ENCODE assay signal across 10 cellular contexts in the genomic region with DNA sequence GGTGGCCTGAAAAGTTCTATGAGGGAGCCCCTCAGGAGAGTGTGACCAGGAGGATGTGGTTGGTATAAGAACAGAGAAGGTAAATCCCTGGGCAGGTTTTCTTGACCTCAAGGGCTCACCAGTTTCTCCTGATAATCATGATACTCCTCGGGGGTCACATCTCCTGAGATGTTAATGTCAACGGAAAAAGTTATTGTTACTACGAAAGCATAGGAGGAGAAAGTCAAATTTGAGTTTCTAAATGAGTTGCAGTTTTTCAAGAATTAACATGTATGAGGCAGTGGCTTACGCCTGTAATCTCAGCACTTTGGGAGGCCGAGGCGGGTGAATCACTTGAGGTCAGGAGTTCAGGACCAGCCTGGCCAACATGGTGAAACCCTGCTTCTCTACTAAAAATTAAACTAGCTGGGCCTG. TPM values are rescaled to one million over a fixed set of nuclear protein-coding genes. Genes with fewer than 3 reads are reported as not detected.
DNase-seq lines count a peak whose midpoint lies in the region; ATAC-seq and TF ChIP-seq lines count a peak whose summit lies in the region.
"Had no signal": no experiment of that assay in that cellular context is flagged by ENCODE, and none has a peak within 500 bp of the region (broad histone marks: within the 10 kb centered on the region; RNA-seq: fewer than 3 reads in every experiment).

No MANE protein-coding gene starts in this region.

- no peaks in the 10 kb centered on the region for H4K20me1 ChIP-seq in BLaER1

- H3K27ac ChIP-seq in BLaER1 (peak overlapping the region; percentile 45; the same call in 1 of the 2 replicates), caudate nucleus (ENCODE audit: low read depth, low read length) (no peak overlapping the region)
- no peak overlapping the region for H3K27ac ChIP-seq in CD8-positive, alpha-beta T cell (ENCODE audit: low read depth, low read length)

- no peaks in the 10 kb centered on the region for H3K9me3 Mint-ChIP-seq in CD8-positive, alpha-beta T cell
- H3K9me3 Mint-ChIP-seq: CD4-positive, alpha-beta T cell had no signal

- DNase-seq in activated naive CD4-positive, alpha-beta T cell treated with anti-CD3 and anti-CD28 coated beads, Interleukin-2, amount 50 U/mL, for 16 hours: peak; percentile 22
- DNase-seq in COLO829 (ENCODE audit: low spot score): no peak
- no peak for DNase-seq in CD8-positive, alpha-beta T cell
- no peak for DNase-seq in caudate nucleus (lab: John Stamatoyannopoulos, UW)
- DNase-seq: CD4-positive, alpha-beta T cell; midbrain had no signal

- peaks cover 20% of the 10 kb centered on the region for H3K4me1 Mint-ChIP-seq in CD8-positive, alpha-beta T cell (ENCODE audit: low read depth)

- peaks cover 14% of the 10 kb centered on the region for H3K36me3 Mint-ChIP-seq in CD8-positive, alpha-beta T cell

- peak; percentile 49 for ATAC-seq in GM18868 (IDR thresholded peaks at IDR 0.05; ENCODE audit: unreplicated experiment)
- peak; percentile 57 for ATAC-seq in HG03175 (IDR thresholded peaks at IDR 0.05; ENCODE audit: unreplicated experiment)
- no peak for ATAC-seq in HG03139 (IDR thresholded peaks at IDR 0.05; ENCODE audit: unreplicated experiment)
- ATAC-seq in CD8-positive, alpha-beta T cell: no peak

- H3K4me2 ChIP-seq in BLaER1: peak overlapping the region; percentile 62

- peaks cover 13% of the 10 kb centered on the region for H3K27me3 Mint-ChIP-seq in CD8-positive, alpha-beta T cell (ENCODE audit: low read depth)
- H3K27me3 Mint-ChIP-seq: CD4-positive, alpha-beta T cell had no signal

- POLR2A ChIA-PET in CD8-positive, alpha-beta T cell (lab: Charles Lee): interaction anchor here (0.6 kb wide), 1 partner anchor 620 kb away, joined by 3 read pairs; no protein-coding TSS in a partner anchor

- CTCF ChIA-PET in CD8-positive, alpha-beta T cell (lab: Charles Lee): no interaction called here

- H3K9me3 ChIP-seq in BLaER1: no peaks in the 10 kb centered on the region
- no peaks in the 10 kb centered on the region for H3K9me3 ChIP-seq in CD8-positive, alpha-beta T cell (ENCODE audit: low read length)

- no peak overlapping the region for H3K4me3 Mint-ChIP-seq in CD8-positive, alpha-beta T cell
- H3K4me3 Mint-ChIP-seq: CD4-positive, alpha-beta T cell had no signal

- intact Hi-C loops in CD8-positive, alpha-beta T cell (cut with DNase I, micrococcal nuclease): loop anchor here in 1 of 2 experiments (10.0 kb wide), 1 partner anchor 1187 kb away; no protein-coding TSS in a partner anchor

- no peak overlapping the region for H3K27ac Mint-ChIP-seq in CD8-positive, alpha-beta T cell
- H3K27ac Mint-ChIP-seq: CD4-positive, alpha-beta T cell had no signal

- peaks cover 88% of the 10 kb centered on the region for H3K4me1 ChIP-seq in BLaER1
- H3K4me1 ChIP-seq in CD8-positive, alpha-beta T cell (ENCODE audit: insufficient read depth, low read length): peaks cover 17% of the 10 kb centered on the region

- H3K27me3 ChIP-seq in BLaER1: no peaks in the 10 kb centered on the region
- H3K27me3 ChIP-seq in CD8-positive, alpha-beta T cell (ENCODE audit: insufficient read depth, low read length): no peaks in the 10 kb centered on the region

- H3K4me3 ChIP-seq in BLaER1: no peak overlapping the region
- H3K4me3 ChIP-seq in CD8-positive, alpha-beta T cell (ENCODE audit: low read depth, low read length): no peak overlapping the region

- TF ChIP-seq CTCF in CD8-positive, alpha-beta T cell (IDR thresholded peaks at IDR 0.05): no peak

- peaks cover 44% of the 10 kb centered on the region for H3K36me3 ChIP-seq in BLaER1
- H3K36me3 ChIP-seq in CD8-positive, alpha-beta T cell (ENCODE audit: insufficient read depth, low read length): no peaks in the 10 kb centered on the region

- H3K9ac ChIP-seq in BLaER1: 0 out of 2 replicates have a peak overlapping the region, but pooled peaks have one; percentile 41

RNA-seq across cellular contexts. Expression of a gene that starts 23.4 kb away (rescaled TPM):
- 1 to 10 TPM; 4.5 to 4.7 TPM for total RNA-seq in CD8-positive, alpha-beta T cell

RNA-seq across cellular contexts. Expression of a gene that starts 23.6 kb away (rescaled TPM):
- total RNA-seq in CD8-positive, alpha-beta T cell: 10 to 100 TPM; 47.3 to 52.0 TPM

Comparison
In these comparisons a context has a peak if more than half of its experiments do, and no peak if none do; other contexts are left out.
1. ATAC-seq: peak in GM18868 (single experiment) and HG03175 (single experiment); none in HG03139 (single experiment) and CD8-positive, alpha-beta T cell (single experiment).